In genomic region chr18:38644875-38645641, GRCh38 we compare ENCODE assay signal across 22 cellular contexts.
DNase-seq lines count a peak whose midpoint lies in the region; ATAC-seq and TF ChIP-seq lines count a peak whose summit lies in the region.
"Had no signal": no experiment of that assay in that cellular context is flagged by ENCODE, and none has a peak within 500 bp of the region (broad histone marks: within the 10 kb centered on the region; RNA-seq: fewer than 3 reads in every experiment).

No MANE protein-coding gene starts in this region.

- H3K27ac ChIP-seq in breast epithelium = no peak overlapping the region
- H3K27ac ChIP-seq: GM23248, HL-60, SJSA1 had no signal

- intact Hi-C loops in MCF 10A (cut with micrococcal nuclease) = no loop called here
- intact Hi-C loops in breast epithelium (cut with DNase I; ENCODE audit: low total_unique reads) = no loop called here
- intact Hi-C loops in activated CD8-positive, alpha-beta T cell treated with anti-CD3 and anti-CD28 coated beads for 36 hours (cut with micrococcal nuclease) = no loop called here

- no peaks in the 10 kb centered on the region for H3K9me3 Mint-ChIP-seq in MCF 10A (ENCODE audit: unreplicated experiment)
- H3K9me3 Mint-ChIP-seq in activated CD8-positive, alpha-beta T cell treated with anti-CD3 and anti-CD28 coated beads for 36 hours = no peaks in the 10 kb centered on the region

- no peak for ATAC-seq in activated CD8-positive, alpha-beta T cell treated with anti-CD3 and anti-CD28 coated beads for 36 hours

- POLR2A ChIA-PET in MCF 10A (lab: Yijun Ruan, JAX) = interaction anchor here (0.6 to 1.4 kb wide), 2 partner anchors 17 to 277 kb away, joined by 3 read pairs; no protein-coding TSS in a partner anchor
- POLR2A ChIA-PET in activated CD8-positive, alpha-beta T cell treated with anti-CD3 and anti-CD28 coated beads for 36 hours (lab: Charles Lee) = no interaction called here

- H3K36me3 ChIP-seq in breast epithelium = no peaks in the 10 kb centered on the region
- H3K36me3 ChIP-seq: BE2C, SJSA1 had no signal

- H3K4me1 ChIP-seq in breast epithelium = no peaks in the 10 kb centered on the region
- H3K4me1 ChIP-seq: BE2C, SJSA1 had no signal

- no peaks in the 10 kb centered on the region for H3K27me3 ChIP-seq in breast epithelium
- H3K27me3 ChIP-seq: BE2C, SJSA1 had no signal

- no peak for TF ChIP-seq POLR2A in breast epithelium (IDR thresholded peaks at IDR 0.05)

- H3K4me1 Mint-ChIP-seq in MCF 10A (ENCODE audit: insufficient read depth, unreplicated experiment) = no peaks in the 10 kb centered on the region
- no peaks in the 10 kb centered on the region for H3K4me1 Mint-ChIP-seq in activated CD8-positive, alpha-beta T cell treated with anti-CD3 and anti-CD28 coated beads for 36 hours (ENCODE audit: low read depth)
- H3K4me1 Mint-ChIP-seq: CD14-positive monocyte; CD8-positive, alpha-beta memory T cell had no signal

- H3K36me3 Mint-ChIP-seq in MCF 10A (ENCODE audit: insufficient read depth, unreplicated experiment) = no peaks in the 10 kb centered on the region
- no peaks in the 10 kb centered on the region for H3K36me3 Mint-ChIP-seq in activated CD8-positive, alpha-beta T cell treated with anti-CD3 and anti-CD28 coated beads for 36 hours (ENCODE audit: low read depth)
- H3K36me3 Mint-ChIP-seq: CD14-positive monocyte; CD8-positive, alpha-beta memory T cell had no signal

- H3K27ac Mint-ChIP-seq in MCF 10A (ENCODE audit: low read depth, unreplicated experiment) = no peak overlapping the region
- H3K27ac Mint-ChIP-seq in activated CD8-positive, alpha-beta T cell treated with anti-CD3 and anti-CD28 coated beads for 36 hours = no peak overlapping the region
- H3K27ac Mint-ChIP-seq: CD14-positive monocyte; CD8-positive, alpha-beta memory T cell had no signal

- no peak overlapping the region for H3K4me3 ChIP-seq in breast epithelium
- H3K4me3 ChIP-seq: GM23248, SJSA1 had no signal

- H3K9me3 ChIP-seq in breast epithelium = peaks cover 0 to under 1% of the 10 kb centered on the region in 2 donors
- H3K9me3 ChIP-seq: BE2C had no signal

- no peaks in the 10 kb centered on the region for H3K27me3 Mint-ChIP-seq in MCF 10A (ENCODE audit: insufficient read depth, unreplicated experiment)
- no peaks in the 10 kb centered on the region for H3K27me3 Mint-ChIP-seq in activated CD8-positive, alpha-beta T cell treated with anti-CD3 and anti-CD28 coated beads for 36 hours
- H3K27me3 Mint-ChIP-seq: CD8-positive, alpha-beta memory T cell had no signal

- TF ChIP-seq CTCF in MCF 10A (IDR thresholded peaks at IDR 0.05; ENCODE audit: unreplicated experiment) (no peak), breast epithelium (IDR thresholded peaks at IDR 0.05) (no peak)
- no peak for TF ChIP-seq CTCF in activated CD8-positive, alpha-beta T cell treated with anti-CD3 and anti-CD28 coated beads for 36 hours (IDR thresholded peaks at IDR 0.05)

- BruUV-seq in MCF 10A (replicated peaks; lab: Mats Ljungman, UMichigan) = no TSS peak

- CTCF ChIA-PET in MCF 10A (lab: Yijun Ruan, JAX) = interaction anchor here (0.8 kb wide), 1 partner anchor 9 kb away, joined by 3 read pairs; no protein-coding TSS in a partner anchor
- CTCF ChIA-PET in activated CD8-positive, alpha-beta T cell treated with anti-CD3 and anti-CD28 coated beads for 36 hours (lab: Charles Lee) = interaction anchor here (0.6 kb wide), 1 partner anchor 395 kb away, joined by 3 read pairs; no protein-coding TSS in a partner anchor

- DNase-seq in DMS53 (lab: John Stamatoyannopoulos, UW) (peak; percentile 11), DMS53 treated with DMSO at 0.1 percent for 48 hours (lab: John Stamatoyannopoulos, UW; ENCODE audit: unreplicated experiment) (no peak), MCF 10A (ENCODE audit: unreplicated experiment) (peak; percentile 11), breast epithelium (ENCODE audit: low spot score in 2 of 2) (no peak), glomerular visceral epithelial cell (ENCODE audit: extremely low spot score) (peak; percentile 2), middle frontal gyrus (ENCODE audit: extremely low spot score, low spot score) (no peak)
- DNase-seq in activated CD8-positive, alpha-beta T cell treated with anti-CD3 and anti-CD28 coated beads for 36 hours = no peak
- DNase-seq: 8988T; ACHN; BE2C; CD8-positive, alpha-beta memory T cell; DMS153; GM23248; H7; NCI-H1092 treated with DMSO at 0.1 percent for 48 hours; NCI-H1436; NCI-H187 treated with DMSO at 0.1 percent for 48 hours; NCI-H524 treated with DMSO at 0.1 percent for 48 hours; NCI-H774 had no signal

- H3K4me3 Mint-ChIP-seq in MCF 10A (ENCODE audit: unreplicated experiment) = no peak overlapping the region
- no peak overlapping the region for H3K4me3 Mint-ChIP-seq in activated CD8-positive, alpha-beta T cell treated with anti-CD3 and anti-CD28 coated beads for 36 hours
- H3K4me3 Mint-ChIP-seq: CD14-positive monocyte; CD8-positive, alpha-beta memory T cell had no signal

Comparison
In these comparisons a context has a peak if more than half of its experiments do, and no peak if none do; other contexts are left out.
1. DNase-seq: peak in DMS53 (single experiment), MCF 10A (single experiment) and glomerular visceral epithelial cell (single experiment); none in DMS53 treated with DMSO at 0.1 percent for 48 hours (single experiment), breast epithelium (0 of 2), middle frontal gyrus (single experiment) and activated CD8-positive, alpha-beta T cell treated with anti-CD3 and anti-CD28 coated beads for 36 hours (single experiment).